In genomic region chr7:100965723-100966541, GRCh38 we compare ENCODE assay signal across 8 cellular contexts. TPM values are rescaled to one million over a fixed set of nuclear protein-coding genes. Genes with fewer than 3 reads are reported as not detected.
A peak's percentile ranks its signal among the peaks of the same experiment; 100 is the strongest.
DNase-seq lines count a peak whose midpoint lies in the region; ATAC-seq and TF ChIP-seq lines count a peak whose summit lies in the region.

No MANE protein-coding gene starts in this region.

- intact Hi-C loops in right lobe of liver (cut with DNase I): loop anchor here (5.0 to 10.0 kb wide), 2 partner anchors 89 to 91 kb away; no protein-coding TSS in a partner anchor

- H3K27me3 Mint-ChIP-seq in T-helper 2 cell treated with Interferon-gamma antibody and Interleukin-4, amounts not matched to agents 5 μg/mL and 100 μg/mL, for 36 hours (ENCODE audit: low read depth): peaks cover 41% of the 10 kb centered on the region

- TF ChIP-seq CTCF in right lobe of liver (IDR thresholded peaks at IDR 0.05): peak; percentile 51 to 71 (median 64)

- H3K36me3 ChIP-seq in BLaER1 (no peaks in the 10 kb centered on the region), right lobe of liver (peaks cover 0 to 24% (median 0%) of the 10 kb centered on the region in 4 donors)

- H3K27ac ChIP-seq in BLaER1 (no peak overlapping the region), right lobe of liver (no peak overlapping the region)

- H3K9ac ChIP-seq in BLaER1: no peak overlapping the region

- no peak for TF ChIP-seq POLR2A in right lobe of liver (IDR thresholded peaks at IDR 0.05)

- no peak overlapping the region for H3K4me3 ChIP-seq in BLaER1
- H3K4me3 ChIP-seq in right lobe of liver: peak overlapping the region; percentile 27 to 51 (median 32)

- peaks cover 44% of the 10 kb centered on the region for H3K27me3 ChIP-seq in BLaER1
- H3K27me3 ChIP-seq in right lobe of liver: no peaks in the 10 kb centered on the region

- H3K4me3 Mint-ChIP-seq in T-helper 2 cell treated with Interferon-gamma antibody and Interleukin-4, amounts not matched to agents 5 μg/mL and 100 μg/mL, for 36 hours: peak overlapping the region; percentile 81

- H3K4me1 ChIP-seq in BLaER1 (no peaks in the 10 kb centered on the region; the same call in 1 of the 2 replicates), right lobe of liver (peaks cover 0 to 4% (median 0%) of the 10 kb centered on the region in 4 donors)

- no peaks in the 10 kb centered on the region for H3K36me3 Mint-ChIP-seq in T-helper 2 cell treated with Interferon-gamma antibody and Interleukin-4, amounts not matched to agents 5 μg/mL and 100 μg/mL, for 36 hours (ENCODE audit: low read depth)

- H3K9me3 ChIP-seq in BLaER1 (no peaks in the 10 kb centered on the region; the same call in 1 of the 2 replicates), right lobe of liver (no peaks in the 10 kb centered on the region)

- WGBS in right lobe of liver (ENCODE audit: insufficient coverage, low coverage, low lambda C conversion rate, missing lambda C conversion rate): 19% methylated on average over 31 of the region's 58 CpGs

- peak; percentile 56 for ATAC-seq in HG02623 (IDR thresholded peaks at IDR 0.05; ENCODE audit: unreplicated experiment)
- ATAC-seq in right lobe of liver: peak; percentile 79 to 88 (median 83)
- ATAC-seq in GM18861 (IDR thresholded peaks at IDR 0.05; ENCODE audit: unreplicated experiment): no peak

- H3K27ac Mint-ChIP-seq in T-helper 2 cell treated with Interferon-gamma antibody and Interleukin-4, amounts not matched to agents 5 μg/mL and 100 μg/mL, for 36 hours: no peak overlapping the region

- DNase-seq in T-helper 2 cell treated with Interferon-gamma antibody and Interleukin-4, amounts not matched to agents 5 μg/mL and 100 μg/mL, for 36 hours (ENCODE audit: low spot score): peak; percentile 81
- DNase-seq in central memory CD4-positive, alpha-beta T cell: peak; percentile 44
- peak; percentile 79 to 87 (median 84) for DNase-seq in right lobe of liver
- DNase-seq in stimulated activated CD8-positive, alpha-beta memory T cell treated with anti-CD3 and anti-CD28 coated beads, Interleukin-12 subunit alpha, Interleukin-12 subunit beta, amount 100 ng/mL, for 24 hours (ENCODE audit: extremely low read depth): peak; percentile 28
- no peak for DNase-seq in DMS114 treated with DMSO at 0.1 percent for 48 hours (lab: John Stamatoyannopoulos, UW; ENCODE audit: unreplicated experiment)

- no peaks in the 10 kb centered on the region for H4K20me1 ChIP-seq in BLaER1

- no peaks in the 10 kb centered on the region for H3K9me3 Mint-ChIP-seq in T-helper 2 cell treated with Interferon-gamma antibody and Interleukin-4, amounts not matched to agents 5 μg/mL and 100 μg/mL, for 36 hours

- H3K4me2 ChIP-seq in BLaER1: 0 out of 2 replicates have a peak overlapping the region, but pooled peaks have one; percentile 20

- peaks cover 9% of the 10 kb centered on the region for H3K4me1 Mint-ChIP-seq in T-helper 2 cell treated with Interferon-gamma antibody and Interleukin-4, amounts not matched to agents 5 μg/mL and 100 μg/mL, for 36 hours (ENCODE audit: low read depth)

RNA-seq across cellular contexts. Expression of gene MUC12, which starts 3.4 kb away (rescaled TPM):
- not detected for total RNA-seq in right lobe of liver

RNA-seq across cellular contexts. Expression of gene MUC3A, which starts 16.6 kb away (rescaled TPM):
- 10 to 100 TPM in 3 of 6 experiments, 1 to 10 TPM in 3; 3.2 to 12.8 (median 8.9) TPM for total RNA-seq in right lobe of liver

RNA-seq across cellular contexts. Expression of gene MUC17, which starts 53.9 kb away (rescaled TPM):
- not detected for total RNA-seq in right lobe of liver
